ENCODE assay signal across 9 cellular contexts in genomic region chr1:109395602-109396512, GRCh38. TPM values are rescaled to one million over a fixed set of nuclear protein-coding genes. Genes with fewer than 3 reads are reported as not detected.
DNase-seq lines count a peak whose midpoint lies in the region; ATAC-seq and TF ChIP-seq lines count a peak whose summit lies in the region.
"Had no signal": no experiment of that assay in that cellular context is flagged by ENCODE, and none has a peak within 500 bp of the region (broad histone marks: within the 10 kb centered on the region; RNA-seq: fewer than 3 reads in every experiment).

No MANE protein-coding gene starts in this region.

- peaks cover 16% of the 10 kb centered on the region for H3K4me1 ChIP-seq in iPS-20b (ENCODE audit: insufficient read depth, low read length)

- CTCF ChIA-PET in activated naive CD4-positive, alpha-beta T cell treated with anti-CD3 and anti-CD28 coated beads for 36 hours (lab: Charles Lee) = interaction anchor here (0.6 to 7.8 kb wide), 7 partner anchors 9 to 531 kb away, joined by 3 to 126 read pairs (median 3); partner anchors contain the start of gene PSRC1

- H3K27me3 ChIP-seq in HL-60 (ENCODE audit: insufficient read depth, poor library complexity, severe bottlenecking) = peaks cover 22% of the 10 kb centered on the region
- no peaks in the 10 kb centered on the region for H3K27me3 ChIP-seq in WERI-Rb-1 (ENCODE audit: insufficient read depth, low read depth, severe bottlenecking)
- H3K27me3 ChIP-seq in iPS-20b (ENCODE audit: insufficient read depth, low read length) = peaks cover 8% of the 10 kb centered on the region; the same call in 1 of the 2 replicates

- DNase-seq in HL-60 (ENCODE audit: low read depth in 1 of 2, low spot score in 1 of 2) = peak; percentile 41 to 42
- DNase-seq in WERI-Rb-1 = no peak
- DNase-seq in stimulated activated effector memory CD8-positive, alpha-beta T cell treated with anti-CD3 and anti-CD28 coated beads, Interleukin-12 subunit alpha, Interleukin-12 subunit beta, amount 100 ng/mL, for 72 hours (ENCODE audit: low spot score in 2 of 2) = no peak
- no peak for DNase-seq in activated naive CD4-positive, alpha-beta T cell treated with anti-CD3 and anti-CD28 coated beads for 36 hours
- DNase-seq: stimulated activated CD4-positive, alpha-beta T cell treated with anti-CD3 and anti-CD28 coated beads, Interleukin-2, amount 100 ng/mL, for 24 hours had no signal

- H3K4me3 ChIP-seq in HL-60 (replicated peaks; ENCODE audit: insufficient read depth, low read length) (no peak overlapping the region), WERI-Rb-1 (ENCODE audit: low read depth, low read length) (peak overlapping the region; percentile 74; the same call in 1 of the 2 replicates), iPS-20b (ENCODE audit: low read length) (peak overlapping the region; percentile 86)

- peaks cover 47% of the 10 kb centered on the region for H3K27me3 Mint-ChIP-seq in activated naive CD4-positive, alpha-beta T cell treated with anti-CD3 and anti-CD28 coated beads for 36 hours (ENCODE audit: low read depth)

- H3K4me1 Mint-ChIP-seq in stimulated activated effector memory CD8-positive, alpha-beta T cell treated with anti-CD3 and anti-CD28 coated beads, Interleukin-12 subunit alpha, Interleukin-12 subunit beta, amount 100 ng/mL, for 72 hours = peaks cover 6% of the 10 kb centered on the region
- H3K4me1 Mint-ChIP-seq in activated naive CD4-positive, alpha-beta T cell treated with anti-CD3 and anti-CD28 coated beads for 36 hours (ENCODE audit: low read depth) = peaks cover 12% of the 10 kb centered on the region

- no peak for ATAC-seq in stimulated activated effector memory CD8-positive, alpha-beta T cell treated with anti-CD3 and anti-CD28 coated beads, Interleukin-12 subunit alpha, Interleukin-12 subunit beta, amount 100 ng/mL, for 72 hours
- ATAC-seq in GM21576 (IDR thresholded peaks at IDR 0.05; ENCODE audit: unreplicated experiment) (no peak), GM21447 (IDR thresholded peaks at IDR 0.05; ENCODE audit: unreplicated experiment) (no peak), GM19452 (IDR thresholded peaks at IDR 0.05; ENCODE audit: unreplicated experiment) (no peak)

- H3K36me3 ChIP-seq in WERI-Rb-1 (peaks cover 8% of the 10 kb centered on the region), iPS-20b (ENCODE audit: insufficient read depth, low read depth, low read length) (peaks cover 15% of the 10 kb centered on the region; the same call in 1 of the 2 replicates)

- no peaks in the 10 kb centered on the region for H3K9me3 ChIP-seq in WERI-Rb-1 (ENCODE audit: severe bottlenecking)
- H3K9me3 ChIP-seq in iPS-20b (ENCODE audit: insufficient read depth, low read depth, low read length) = no peaks in the 10 kb centered on the region

- peak overlapping the region; percentile 72 for H3K4me3 Mint-ChIP-seq in stimulated activated effector memory CD8-positive, alpha-beta T cell treated with anti-CD3 and anti-CD28 coated beads, Interleukin-12 subunit alpha, Interleukin-12 subunit beta, amount 100 ng/mL, for 72 hours
- H3K4me3 Mint-ChIP-seq in activated naive CD4-positive, alpha-beta T cell treated with anti-CD3 and anti-CD28 coated beads for 36 hours = no peak overlapping the region

- H3K27ac Mint-ChIP-seq in stimulated activated effector memory CD8-positive, alpha-beta T cell treated with anti-CD3 and anti-CD28 coated beads, Interleukin-12 subunit alpha, Interleukin-12 subunit beta, amount 100 ng/mL, for 72 hours = no peak overlapping the region
- no peak overlapping the region for H3K27ac Mint-ChIP-seq in activated naive CD4-positive, alpha-beta T cell treated with anti-CD3 and anti-CD28 coated beads for 36 hours

- peaks cover 2% of the 10 kb centered on the region for H3K36me3 Mint-ChIP-seq in stimulated activated effector memory CD8-positive, alpha-beta T cell treated with anti-CD3 and anti-CD28 coated beads, Interleukin-12 subunit alpha, Interleukin-12 subunit beta, amount 100 ng/mL, for 72 hours
- H3K36me3 Mint-ChIP-seq in activated naive CD4-positive, alpha-beta T cell treated with anti-CD3 and anti-CD28 coated beads for 36 hours (ENCODE audit: low read depth) = no peaks in the 10 kb centered on the region

- TF ChIP-seq CTCF in HL-60 (IDR thresholded peaks at IDR 0.05; ENCODE audit: insufficient read depth, low read length) (no peak), WERI-Rb-1 (IDR thresholded peaks at IDR 0.05; ENCODE audit: low read depth, low read length) (no peak)

- no peaks in the 10 kb centered on the region for H3K9me3 Mint-ChIP-seq in stimulated activated effector memory CD8-positive, alpha-beta T cell treated with anti-CD3 and anti-CD28 coated beads, Interleukin-12 subunit alpha, Interleukin-12 subunit beta, amount 100 ng/mL, for 72 hours
- H3K9me3 Mint-ChIP-seq in activated naive CD4-positive, alpha-beta T cell treated with anti-CD3 and anti-CD28 coated beads for 36 hours = no peaks in the 10 kb centered on the region

- H3K9ac ChIP-seq in iPS-20b (ENCODE audit: low read depth, low read length) = no peak overlapping the region

- intact Hi-C loops in activated naive CD4-positive, alpha-beta T cell treated with anti-CD3 and anti-CD28 coated beads for 36 hours (cut with micrococcal nuclease) = no loop called here

- H3K27ac ChIP-seq in HL-60 (replicated peaks) (no peak overlapping the region; the same call in 1 of the 2 replicates), WERI-Rb-1 (no peak overlapping the region), iPS-20b (ENCODE audit: low read length) (no peak overlapping the region)

RNA-seq across cellular contexts. Expression of gene SORT1, which starts 1.9 kb away (rescaled TPM):
- total RNA-seq in activated naive CD4-positive, alpha-beta T cell treated with anti-CD3 and anti-CD28 coated beads for 36 hours = under 1 TPM; 0.32 to 0.33 TPM

RNA-seq across cellular contexts. Expression of gene PSMA5, which starts 30.4 kb away (rescaled TPM):
- total RNA-seq in activated naive CD4-positive, alpha-beta T cell treated with anti-CD3 and anti-CD28 coated beads for 36 hours = 100 to 1,000 TPM; 181 to 202 TPM

Comparison
In these comparisons a context has a peak if more than half of its experiments do, and no peak if none do; other contexts are left out.
1. DNase-seq: peak in HL-60 (2 of 2); none in WERI-Rb-1 (single experiment), stimulated activated effector memory CD8-positive, alpha-beta T cell treated with anti-CD3 and anti-CD28 coated beads, Interleukin-12 subunit alpha, Interleukin-12 subunit beta, amount 100 ng/mL, for 72 hours (0 of 2) and activated naive CD4-positive, alpha-beta T cell treated with anti-CD3 and anti-CD28 coated beads for 36 hours (single experiment).